Comparison of ENCODE assay signal across 1 cellular context in genomic region chr6:166244353-166245045, GRCh38.
TF ChIP-seq lines count a peak whose summit lies in the region.

No MANE protein-coding gene starts in this region.

TF ChIP-seq in GM12878, 131 proteins besides CTCF, POLR2A, EP300 and RAD21 (continued from another document and continues in another):
- no peak for TF ChIP-seq ZNF687 (IDR thresholded peaks at IDR 0.05)
- no peak for TF ChIP-seq BRCA1 (IDR thresholded peaks at IDR 0.05; ENCODE audit: low read depth, low read length)
- no peak for TF ChIP-seq NKRF (conservative IDR thresholded peaks at IDR 0.05)
- TF ChIP-seq NR2C1 (IDR thresholded peaks at IDR 0.05) = no peak
- no peak for TF ChIP-seq EGR1 (IDR thresholded peaks at IDR 0.05; ENCODE audit: borderline replicate concordance in 1 of 2, low read depth in 2 of 2, low read length in 2 of 2)
- TF ChIP-seq ZBTB11 (CRISPR knock-in tag; IDR thresholded peaks at IDR 0.05) = no peak
- TF ChIP-seq CEBPZ (IDR thresholded peaks at IDR 0.05; ENCODE audit: low read depth, low read length) = no peak
- no peak for TF ChIP-seq POLR2AphosphoS5 (IDR thresholded peaks at IDR 0.05; ENCODE audit: low read length)
- no peak for TF ChIP-seq PAX8 (IDR thresholded peaks at IDR 0.05)
- no peak for TF ChIP-seq STAT1 (conservative IDR thresholded peaks at IDR 0.05)
- no peak for TF ChIP-seq ETV6 (conservative IDR thresholded peaks at IDR 0.05 in 1 of 2, IDR thresholded peaks at IDR 0.05 in 1 of 2; ENCODE audit: borderline replicate concordance in 1 of 2, low read depth in 1 of 2)
- no peak for TF ChIP-seq ZZZ3 (IDR thresholded peaks at IDR 0.05; ENCODE audit: control insufficient read depth, insufficient read length, low read depth)
- no peak for TF ChIP-seq TARDBP (IDR thresholded peaks at IDR 0.05; ENCODE audit: borderline replicate concordance)
- TF ChIP-seq NFIC (IDR thresholded peaks at IDR 0.05; ENCODE audit: low read depth, low read length) = no peak
- TF ChIP-seq JUND (IDR thresholded peaks at IDR 0.05; ENCODE audit: low read depth, low read length) = no peak
- TF ChIP-seq ASH2L (IDR thresholded peaks at IDR 0.05; ENCODE audit: borderline replicate concordance, low read depth) = no peak
- no peak for TF ChIP-seq SUZ12 (IDR thresholded peaks at IDR 0.05; ENCODE audit: unreplicated experiment)
- TF ChIP-seq BCL11A (IDR thresholded peaks at IDR 0.05; ENCODE audit: low read depth, low read length) = no peak
- no peak for TF ChIP-seq MAX (IDR thresholded peaks at IDR 0.05; ENCODE audit: low read depth, low read length)
- no peak for TF ChIP-seq SP1 (IDR thresholded peaks at IDR 0.05; ENCODE audit: low read depth, low read length)
- no peak for TF ChIP-seq EZH2 (IDR thresholded peaks at IDR 0.05; ENCODE audit: borderline replicate concordance, control insufficient read depth, low read depth, low read length)
- no peak for TF ChIP-seq SREBF1 (IDR thresholded peaks at IDR 0.05; ENCODE audit: low read length)
- no peak for TF ChIP-seq CUX1 (IDR thresholded peaks at IDR 0.05; ENCODE audit: insufficient replicate concordance, low read depth, low read length)
- no peak for TF ChIP-seq SIN3A (IDR thresholded peaks at IDR 0.05; ENCODE audit: low read depth, low read length)
- TF ChIP-seq FOXK2 (IDR thresholded peaks at IDR 0.05) = peak; percentile 18; the same call in 1 of the 2 replicates
- TF ChIP-seq KAT2A (conservative IDR thresholded peaks at IDR 0.05; ENCODE audit: control insufficient read depth, low read depth, low read length) = no peak
- TF ChIP-seq IKZF2 (IDR thresholded peaks at IDR 0.05) = peak; percentile 15 to 39; a peak in 2 of 4 replicates
- no peak for TF ChIP-seq YBX1 (IDR thresholded peaks at IDR 0.05)
- TF ChIP-seq CHD4 (IDR thresholded peaks at IDR 0.05) = no peak
- TF ChIP-seq IRF3 (IDR thresholded peaks at IDR 0.05) = no peak
- peak; percentile 58 for TF ChIP-seq ATF7 (IDR thresholded peaks at IDR 0.05; ENCODE audit: low read depth)
- TF ChIP-seq CBFB (IDR thresholded peaks at IDR 0.05; ENCODE audit: low read depth) = no peak
- no peak for TF ChIP-seq CBX3 (IDR thresholded peaks at IDR 0.05; ENCODE audit: borderline replicate concordance, low read depth)
- TF ChIP-seq POU2F2 (IDR thresholded peaks at IDR 0.05; ENCODE audit: borderline replicate concordance, low read depth, low read length) = no peak
- TF ChIP-seq NBN (IDR thresholded peaks at IDR 0.05) = 0 out of 2 replicates have a peak, but pooled peaks have one; percentile 45
- no peak for TF ChIP-seq CHD1 (IDR thresholded peaks at IDR 0.05; ENCODE audit: low read depth, low read length)
- no peak for TF ChIP-seq DPF2 (IDR thresholded peaks at IDR 0.05)
- no peak for TF ChIP-seq SMAD5 (IDR thresholded peaks at IDR 0.05; ENCODE audit: low read depth)
- peak; percentile 56; the same call in 1 of the 2 replicates for TF ChIP-seq RELB (IDR thresholded peaks at IDR 0.05; ENCODE audit: low read depth)
- TF ChIP-seq ZNF207 (IDR thresholded peaks at IDR 0.05; ENCODE audit: borderline replicate concordance) = no peak
- no peak for TF ChIP-seq MTA3 (IDR thresholded peaks at IDR 0.05; ENCODE audit: borderline replicate concordance, low read length)
- 0 out of 2 replicates have a peak, but pooled peaks have one; percentile 14 for TF ChIP-seq CBX5 (IDR thresholded peaks at IDR 0.05; ENCODE audit: low read depth)
